ENCODE assay signal across 10 cellular contexts in genomic region chr16:75320435-75320834, GRCh38.
DNase-seq lines count a peak whose midpoint lies in the region; ATAC-seq and TF ChIP-seq lines count a peak whose summit lies in the region.
"Had no signal": no experiment of that assay in that cellular context is flagged by ENCODE, and none has a peak within 500 bp of the region (broad histone marks: within the 10 kb centered on the region; RNA-seq: fewer than 3 reads in every experiment).

No MANE protein-coding gene starts in this region.

- no peaks in the 10 kb centered on the region for H4K20me1 ChIP-seq in IMR-90 (ENCODE audit: insufficient read depth, low read length)

- peak overlapping the region; percentile 100 for H2BK5ac ChIP-seq in IMR-90 (ENCODE audit: low read depth, low read length, poor library complexity, severe bottlenecking)

- WGBS in IMR-90 (ENCODE audit: extremely low coverage in 2 of 2, insufficient read length in 1 of 2), 2 experiments = no CpG with 5 or more reads among the region's 3 CpGs

- peaks cover 10% of the 10 kb centered on the region for H3K9me1 ChIP-seq in IMR-90 (ENCODE audit: insufficient read depth, low read length)

- no peak for TF ChIP-seq POLR2A in IMR-90 (IDR thresholded peaks at IDR 0.05; ENCODE audit: low read depth, low read length)

- H2BK120ac ChIP-seq in IMR-90 (ENCODE audit: low read depth, low read length) = peak overlapping the region; percentile 98

- peak overlapping the region in 7 of 8 donors; percentile 47 to 86 (median 75) for H3K4me3 Mint-ChIP-seq in CD4-positive, alpha-beta memory T cell
- H3K4me3 Mint-ChIP-seq: dendritic cell treated with granulocyte-macrophage colony-stimulating factor and Interleukin-4, amounts not matched to agents 40 ng/mL and 50 ng/mL, for 4 days had no signal

- peak overlapping the region; percentile 75 for H3K9ac ChIP-seq in IMR-90 (ENCODE audit: low read depth, low read length)

- H3K4me3 ChIP-seq in CD4-positive, alpha-beta memory T cell (ENCODE audit: low read length in 2 of 2) = no peak overlapping the region
- no peak overlapping the region for H3K4me3 ChIP-seq in IMR-90 (ENCODE audit: insufficient read depth, low read depth, low read length)
- H3K4me3 ChIP-seq in effector memory CD4-positive, alpha-beta T cell (ENCODE audit: insufficient read depth, low read depth, low read length, poor library complexity, severe bottlenecking) = peak overlapping the region; percentile 29
- H3K4me3 ChIP-seq in tibial artery = no peak overlapping the region

- H3K4me2 ChIP-seq in IMR-90 (ENCODE audit: low read depth, low read length) = peak overlapping the region; percentile 93

- intact Hi-C loops in CD4-positive, alpha-beta memory T cell (cut with micrococcal nuclease) = no loop called here
- intact Hi-C loops in IMR-90 (cut with micrococcal nuclease) = no loop called here
- intact Hi-C loops in tibial artery (cut with DNase I; ENCODE audit: low total_unique reads) = no loop called here

- no peaks in the 10 kb centered on the region for H3K9me3 ChIP-seq in CD4-positive, alpha-beta memory T cell (ENCODE audit: control insufficient read depth in 1 of 2, low read length in 2 of 2)
- no peaks in the 10 kb centered on the region for H3K9me3 ChIP-seq in IMR-90 (ENCODE audit: control insufficient read depth, insufficient read depth, low read length)
- H3K9me3 ChIP-seq in effector memory CD4-positive, alpha-beta T cell (ENCODE audit: control insufficient read depth, low read length) = no peaks in the 10 kb centered on the region
- no peaks in the 10 kb centered on the region for H3K9me3 ChIP-seq in tibial artery
- H3K9me3 ChIP-seq: neutrophil had no signal

- peak overlapping the region in 1 of 7 donors; percentile 76 for H3K27ac Mint-ChIP-seq in CD4-positive, alpha-beta memory T cell
- H3K27ac Mint-ChIP-seq: dendritic cell treated with granulocyte-macrophage colony-stimulating factor and Interleukin-4, amounts not matched to agents 40 ng/mL and 50 ng/mL, for 4 days had no signal

- H3K36me3 ChIP-seq in CD4-positive, alpha-beta memory T cell (ENCODE audit: insufficient read depth, low read length) = no peaks in the 10 kb centered on the region
- H3K36me3 ChIP-seq in IMR-90 (ENCODE audit: control insufficient read depth, insufficient read depth, low read length) (peaks cover 1% of the 10 kb centered on the region; the same call in 1 of the 2 replicates), tibial artery (no peaks in the 10 kb centered on the region)
- no peaks in the 10 kb centered on the region for H3K36me3 ChIP-seq in effector memory CD4-positive, alpha-beta T cell (ENCODE audit: control insufficient read depth, insufficient read depth, low read length)
- H3K36me3 ChIP-seq: neutrophil had no signal

- peak overlapping the region; percentile 99 for H2AK5ac ChIP-seq in IMR-90 (ENCODE audit: low read depth, low read length)

- no peak overlapping the region for H3K27ac ChIP-seq in CD4-positive, alpha-beta memory T cell (ENCODE audit: low read depth, low read length)
- H3K27ac ChIP-seq in IMR-90 (ENCODE audit: insufficient read depth, low read length) (peak overlapping the region; percentile 100), tibial artery (no peak overlapping the region)
- no peak overlapping the region for H3K27ac ChIP-seq in effector memory CD4-positive, alpha-beta T cell (ENCODE audit: insufficient read depth, low read length, poor library complexity, severe bottlenecking)
- H3K27ac ChIP-seq: neutrophil had no signal

- peak overlapping the region; percentile 99 for H3K14ac ChIP-seq in IMR-90 (replicated peaks; ENCODE audit: low read depth, low read length)

- no peaks in the 10 kb centered on the region for H3K9me3 Mint-ChIP-seq in CD4-positive, alpha-beta memory T cell
- H3K9me3 Mint-ChIP-seq: dendritic cell treated with granulocyte-macrophage colony-stimulating factor and Interleukin-4, amounts not matched to agents 40 ng/mL and 50 ng/mL, for 4 days had no signal

- in situ Hi-C loops in IMR-90 (cut with MboI; ENCODE audit: low sequenced_read_pairs) = no loop called here
- in situ Hi-C loops in G401 (cut with HindIII; ENCODE audit: low sequenced_read_pairs) = no loop called here

- POLR2A ChIA-PET in CD4-positive, alpha-beta memory T cell (lab: Charles Lee; ENCODE audit: partially characterized antibody) = no interaction called here
- POLR2A ChIA-PET in IMR-90 (lab: Charles Lee; ENCODE audit: unreplicated experiment) = interaction anchor here (0.6 kb wide), 1 partner anchor 8 kb away, joined by 5 read pairs; no protein-coding TSS in a partner anchor

- peak overlapping the region; percentile 99 for H4K5ac ChIP-seq in IMR-90 (ENCODE audit: low read depth, low read length)

- H3K18ac ChIP-seq in IMR-90 (ENCODE audit: low read depth, low read length) = peak overlapping the region; percentile 99

- CTCF ChIA-PET in CD4-positive, alpha-beta memory T cell (lab: Charles Lee; ENCODE audit: partially characterized antibody) = interaction anchor here (1.0 to 1.9 kb wide), 2 partner anchors 14 to 120 kb away, joined by 4 to 6 read pairs; no protein-coding TSS in a partner anchor
- CTCF ChIA-PET in IMR-90 (lab: Yijun Ruan, JAX) = no interaction called here

- H3K27me3 Mint-ChIP-seq in CD4-positive, alpha-beta memory T cell = no peaks in the 10 kb centered on the region

- peak overlapping the region; percentile 98 for H2BK15ac ChIP-seq in IMR-90 (ENCODE audit: low read depth, low read length)

- DNase-seq in CD4-positive, alpha-beta memory T cell = no peak
- DNase-seq in IMR-90 = no peak
- no peak for DNase-seq in effector memory CD4-positive, alpha-beta T cell
- peak in 48 of 56 donors; percentile 11 to 83 (median 48) for DNase-seq in nucleus accumbens (lab: John Stamatoyannopoulos, UW)
- no peak for DNase-seq in G401 (ENCODE audit: low spot score)
- DNase-seq in tibial artery = no peak
- no peak for DNase-seq in NCI-H128 (lab: John Stamatoyannopoulos, UW; ENCODE audit: unreplicated experiment)

- peak overlapping the region; percentile 90 to 94 for H4K8ac ChIP-seq in IMR-90 (ENCODE audit: low read depth in 2 of 2, low read length in 2 of 2)

- peaks cover 21 to 42% (median 30%) of the 10 kb centered on the region in 4 donors for H3K4me1 Mint-ChIP-seq in CD4-positive, alpha-beta memory T cell

- no peak for TF ChIP-seq CTCF in IMR-90 (conservative IDR thresholded peaks at IDR 0.05; ENCODE audit: low read depth, low read length)
- TF ChIP-seq CTCF in tibial artery (IDR thresholded peaks at IDR 0.05) = no peak

- H3K4ac ChIP-seq in IMR-90 (ENCODE audit: low read depth, low read length) = peak overlapping the region; percentile 99

- peak overlapping the region; percentile 77 for H2AK9ac ChIP-seq in IMR-90 (replicated peaks; ENCODE audit: low read depth, low read length, poor library complexity)

- no TSS peak for BruUV-seq in IMR-90 (replicated peaks; lab: Mats Ljungman, UMichigan)

- peaks cover 12 to 28% of the 10 kb centered on the region in 2 donors for H3K36me3 Mint-ChIP-seq in CD4-positive, alpha-beta memory T cell

- H3K4me1 ChIP-seq in CD4-positive, alpha-beta memory T cell (ENCODE audit: insufficient read depth, low read length) = peaks cover 25% of the 10 kb centered on the region
- H3K4me1 ChIP-seq in IMR-90 (ENCODE audit: control insufficient read depth, insufficient read depth, low read length) = peaks cover 20% of the 10 kb centered on the region
- peaks cover 16% of the 10 kb centered on the region for H3K4me1 ChIP-seq in effector memory CD4-positive, alpha-beta T cell (ENCODE audit: control insufficient read depth, insufficient read depth, low read length, poor library complexity, severe bottlenecking)
- H3K4me1 ChIP-seq in tibial artery = peaks cover 0 to 16% (median 5%) of the 10 kb centered on the region in 4 donors

- H3K56ac ChIP-seq in IMR-90 (ENCODE audit: extremely low read depth, insufficient read depth, low read length) = peak overlapping the region; percentile 99

- peak overlapping the region; percentile 72 for H2AFZ ChIP-seq in IMR-90 (replicated peaks; ENCODE audit: low read length, poor library complexity)

- peak overlapping the region; percentile 100 for H4K91ac ChIP-seq in IMR-90 (ENCODE audit: insufficient read depth, low read depth, low read length)

- no peaks in the 10 kb centered on the region for H3K27me3 ChIP-seq in CD4-positive, alpha-beta memory T cell (ENCODE audit: insufficient read depth, low read length)
- H3K27me3 ChIP-seq in IMR-90 (ENCODE audit: control insufficient read depth, insufficient read depth, low read length) (no peaks in the 10 kb centered on the region), tibial artery (no peaks in the 10 kb centered on the region)
- no peaks in the 10 kb centered on the region for H3K27me3 ChIP-seq in effector memory CD4-positive, alpha-beta T cell (replicated peaks; ENCODE audit: control insufficient read depth, insufficient read depth, low read length, poor library complexity, severe bottlenecking)

- H3K79me1 ChIP-seq in IMR-90 (ENCODE audit: low read depth in 1 of 2, low read length in 2 of 2) = peaks cover 5 to 49% of the 10 kb centered on the region in 2 experiments

- peak overlapping the region; percentile 98 for H2BK20ac ChIP-seq in IMR-90 (ENCODE audit: low read depth, low read length)

- ATAC-seq in IMR-90 (ENCODE audit: low read depth) (no peak), HG03442 (IDR thresholded peaks at IDR 0.05; ENCODE audit: unreplicated experiment) (no peak)

- dilution Hi-C loops in IMR-90 (cut with HindIII; ENCODE audit: low sequenced_read_pairs, unreplicated experiment) = no loop called here

- peak overlapping the region; percentile 97 for H3K23ac ChIP-seq in IMR-90 (ENCODE audit: low read depth, low read length)

- no peak for TF ChIP-seq RAD21 in IMR-90 (IDR thresholded peaks at IDR 0.05; ENCODE audit: low read length)

TF ChIP-seq in IMR-90, 13 proteins besides CTCF, POLR2A, EP300 and RAD21 (continues in another document):
- TF ChIP-seq RFX5 (IDR thresholded peaks at IDR 0.05; ENCODE audit: low read depth, low read length) (no peak), NFE2L2 (IDR thresholded peaks at IDR 0.05; ENCODE audit: low read depth, low read length) (no peak), CHD1 (IDR thresholded peaks at IDR 0.05; ENCODE audit: low read depth, low read length) (no peak), MAFK (IDR thresholded peaks at IDR 0.05; ENCODE audit: low read depth, low read length) (no peak), MAZ (IDR thresholded peaks at IDR 0.05; ENCODE audit: borderline replicate concordance, low read depth, low read length) (no peak), BHLHE40 (IDR thresholded peaks at IDR 0.05; ENCODE audit: low read depth, low read length) (no peak), CEBPB (IDR thresholded peaks at IDR 0.05; ENCODE audit: low read depth, low read length) (no peak), RCOR1 (IDR thresholded peaks at IDR 0.05; ENCODE audit: insufficient replicate concordance, low read length) (no peak), FOS (IDR thresholded peaks at IDR 0.05; ENCODE audit: low read depth, low read length) (no peak)

Comparison
In these comparisons a context has a peak if more than half of its experiments do, and no peak if none do; other contexts are left out.
1. DNase-seq: peak in nucleus accumbens (48 of 56); none in CD4-positive, alpha-beta memory T cell (0 of 5), IMR-90 (single experiment), effector memory CD4-positive, alpha-beta T cell (0 of 3), G401 (single experiment), tibial artery (0 of 2) and NCI-H128 (single experiment).